In genomic region chr16:35364263-35364662, GRCh38 we compare ENCODE assay signal across 25 cellular contexts.
"Had no signal": no experiment of that assay in that cellular context is flagged by ENCODE, and none has a peak within 500 bp of the region (broad histone marks: within the 10 kb centered on the region; RNA-seq: fewer than 3 reads in every experiment).

No MANE protein-coding gene starts in this region.

- H3K27ac ChIP-seq: left lung, lower lobe of right lung, ovary, sigmoid colon, spleen, tibial nerve, uterus had no signal

- H3K27me3 ChIP-seq: left lung, ovary, sigmoid colon, spleen, tibial nerve, uterus had no signal

- H3K4me1 ChIP-seq: left lung, lower lobe of right lung, sigmoid colon, spleen, tibial nerve, uterus had no signal

- ATAC-seq: left cardiac atrium; left lung; lower lobe of right lung; mucosa of descending colon; naive thymus-derived CD4-positive, alpha-beta T cell; natural killer cell treated with Interleukin-12 subunit alpha and Interleukin-12 subunit beta and Interleukin-15 and Interleukin-18, amount 100 ng/mL, for 72 hours; right cardiac atrium; stimulated activated effector memory CD8-positive, alpha-beta T cell treated with anti-CD3 and anti-CD28 coated beads, Interleukin-12 subunit alpha, Interleukin-12 subunit beta, amount 100 ng/mL, for 72 hours had no signal

- H3K4me1 Mint-ChIP-seq: naive thymus-derived CD4-positive, alpha-beta T cell; stimulated activated effector memory CD8-positive, alpha-beta T cell treated with anti-CD3 and anti-CD28 coated beads, Interleukin-12 subunit alpha, Interleukin-12 subunit beta, amount 100 ng/mL, for 72 hours had no signal

- H3K27me3 Mint-ChIP-seq: naive thymus-derived CD4-positive, alpha-beta T cell; natural killer cell treated with Interleukin-12 subunit alpha and Interleukin-12 subunit beta and Interleukin-15 and Interleukin-18, amount 100 ng/mL, for 72 hours; progenitor cell of endocrine pancreas; stimulated activated naive CD8-positive, alpha-beta T cell treated with anti-CD3 and anti-CD28 coated beads, Interleukin-15, Interleukin-2, amounts not matched to agents 100 ng/mL and 50 ng/mL, for 24 hours; type B pancreatic cell had no signal

- H3K27ac Mint-ChIP-seq: naive thymus-derived CD4-positive, alpha-beta T cell; natural killer cell treated with Interleukin-12 subunit alpha and Interleukin-12 subunit beta and Interleukin-15 and Interleukin-18, amount 100 ng/mL, for 72 hours; progenitor cell of endocrine pancreas; stimulated activated effector memory CD8-positive, alpha-beta T cell treated with anti-CD3 and anti-CD28 coated beads, Interleukin-12 subunit alpha, Interleukin-12 subunit beta, amount 100 ng/mL, for 72 hours; stimulated activated naive CD8-positive, alpha-beta T cell treated with anti-CD3 and anti-CD28 coated beads, Interleukin-15, Interleukin-2, amounts not matched to agents 100 ng/mL and 50 ng/mL, for 24 hours; type B pancreatic cell had no signal

- DNase-seq: hippocampal formation; kidney glomerular epithelial cell; left cardiac atrium; left lung; lower lobe of right lung; mesendoderm; midbrain; mucosa of descending colon; naive thymus-derived CD4-positive, alpha-beta T cell; ovary; retina; right cardiac atrium; sigmoid colon; small intestine; spleen; stimulated activated CD4-positive, alpha-beta T cell treated with anti-CD3 and anti-CD28 coated beads, Interleukin-4, amount 100 ng/mL, for 24 hours; stimulated activated naive CD4-positive, alpha-beta T cell; uterus had no signal

- H3K36me3 ChIP-seq: left lung, lower lobe of right lung, ovary, sigmoid colon, spleen, tibial nerve, uterus had no signal

- H3K9me3 ChIP-seq: lower lobe of right lung, ovary, uterus had no signal

- H3K36me3 Mint-ChIP-seq: naive thymus-derived CD4-positive, alpha-beta T cell; natural killer cell treated with Interleukin-12 subunit alpha and Interleukin-12 subunit beta and Interleukin-15 and Interleukin-18, amount 100 ng/mL, for 72 hours; stimulated activated effector memory CD8-positive, alpha-beta T cell treated with anti-CD3 and anti-CD28 coated beads, Interleukin-12 subunit alpha, Interleukin-12 subunit beta, amount 100 ng/mL, for 72 hours; type B pancreatic cell had no signal

- H3K4me3 ChIP-seq: left lung, lower lobe of right lung, mucosa of descending colon, ovary, sigmoid colon, spleen, tibial nerve, uterus had no signal

- FAIRE-seq: keratinocyte, small intestine had no signal

- H3K4me3 Mint-ChIP-seq: naive thymus-derived CD4-positive, alpha-beta T cell; natural killer cell treated with Interleukin-12 subunit alpha and Interleukin-12 subunit beta and Interleukin-15 and Interleukin-18, amount 100 ng/mL, for 72 hours; stimulated activated effector memory CD8-positive, alpha-beta T cell treated with anti-CD3 and anti-CD28 coated beads, Interleukin-12 subunit alpha, Interleukin-12 subunit beta, amount 100 ng/mL, for 72 hours; stimulated activated naive CD8-positive, alpha-beta T cell treated with anti-CD3 and anti-CD28 coated beads, Interleukin-15, Interleukin-2, amounts not matched to agents 100 ng/mL and 50 ng/mL, for 24 hours; type B pancreatic cell had no signal
